In genomic region chr6:37204014-37204751, GRCh38 we compare ENCODE assay signal across 1 cellular context.
TF ChIP-seq lines count a peak whose summit lies in the region.

No MANE protein-coding gene starts in this region.

TF ChIP-seq in K562, 482 proteins besides CTCF, POLR2A, EP300 and RAD21 (continued from another document and continues in another):
- TF ChIP-seq E2F1 (CRISPR knock-in tag; IDR thresholded peaks at IDR 0.05) (no peak), REST (CRISPR knock-in tag; IDR thresholded peaks at IDR 0.05; ENCODE audit: low read depth) (no peak), SRSF1 (IDR thresholded peaks at IDR 0.05; ENCODE audit: low read depth, low read length) (no peak), MTF1 (CRISPR knock-in tag; IDR thresholded peaks at IDR 0.05; ENCODE audit: borderline replicate concordance) (no peak), JUN (IDR thresholded peaks at IDR 0.05; ENCODE audit: borderline replicate concordance, low read depth, low read length) (peak; percentile 58; the same call in 1 of the 2 replicates), JUN (CRISPR knock-in tag; IDR thresholded peaks at IDR 0.05; ENCODE audit: borderline replicate concordance) (no peak), FOXM1 (IDR thresholded peaks at IDR 0.05; ENCODE audit: low read depth) (no peak), FOXM1 (CRISPR knock-in tag; IDR thresholded peaks at IDR 0.05; ENCODE audit: low read depth) (no peak), RNF219 (CRISPR knock-in tag; IDR thresholded peaks at IDR 0.05) (no peak), ZNF23 (CRISPR knock-in tag; IDR thresholded peaks at IDR 0.05) (0 out of 2 replicates have a peak, but pooled peaks have one; percentile 50), ZNF274 (IDR thresholded peaks at IDR 0.05; ENCODE audit: borderline replicate concordance, low read depth, low read length) (no peak), E2F8 (IDR thresholded peaks at IDR 0.05; ENCODE audit: low read depth, partially characterized antibody) (peak; percentile 41), BRD9 (IDR thresholded peaks at IDR 0.05; ENCODE audit: low read depth, partially characterized antibody) (peak; percentile 87), THRAP3 (IDR thresholded peaks at IDR 0.05; ENCODE audit: borderline replicate concordance) (peak; percentile 99), ZKSCAN8 (CRISPR knock-in tag; IDR thresholded peaks at IDR 0.05) (no peak), MIER1 (IDR thresholded peaks at IDR 0.05; ENCODE audit: low read depth) (peak; percentile 85), TFAM (CRISPR knock-in tag; conservative IDR thresholded peaks at IDR 0.05) (no peak), ARID3A (IDR thresholded peaks at IDR 0.05; ENCODE audit: borderline replicate concordance, low read depth, low read length) (0 out of 2 replicates have a peak, but pooled peaks have one; percentile 20), DLX4 (CRISPR knock-in tag; IDR thresholded peaks at IDR 0.05) (no peak), TEAD2 (tag; IDR thresholded peaks at IDR 0.05) (no peak), MTA2 (IDR thresholded peaks at IDR 0.05; ENCODE audit: low read depth) (no peak), ZNF696 (CRISPR knock-in tag; conservative IDR thresholded peaks at IDR 0.05) (no peak), ZBTB9 (CRISPR knock-in tag; IDR thresholded peaks at IDR 0.05) (no peak), TFE3 (CRISPR knock-in tag; IDR thresholded peaks at IDR 0.05) (no peak), ZBTB49 (CRISPR knock-in tag; IDR thresholded peaks at IDR 0.05; ENCODE audit: borderline replicate concordance) (no peak), ZNF277 (CRISPR knock-in tag; IDR thresholded peaks at IDR 0.05; ENCODE audit: borderline replicate concordance) (no peak), ZNF785 (CRISPR knock-in tag; IDR thresholded peaks at IDR 0.05) (no peak), ETS2 (tag; IDR thresholded peaks at IDR 0.05; ENCODE audit: borderline replicate concordance, poor library complexity, severe bottlenecking) (no peak), CEBPG (CRISPR knock-in tag; IDR thresholded peaks at IDR 0.05) (no peak), CEBPG (tag; conservative IDR thresholded peaks at IDR 0.05 in 1 of 2, IDR thresholded peaks at IDR 0.05 in 1 of 2) (no peak), TOE1 (IDR thresholded peaks at IDR 0.05; ENCODE audit: borderline replicate concordance) (peak; percentile 75), TOE1 (CRISPR knock-in tag; IDR thresholded peaks at IDR 0.05; ENCODE audit: borderline replicate concordance, low read depth) (peak; percentile 82; the same call in 1 of the 2 replicates), PYGO2 (tag; IDR thresholded peaks at IDR 0.05) (no peak), NR3C1 (CRISPR knock-in tag; IDR thresholded peaks at IDR 0.05) (no peak), MTA1 (IDR thresholded peaks at IDR 0.05; ENCODE audit: borderline replicate concordance) (peak; percentile 85), HEY1 (CRISPR knock-in tag; IDR thresholded peaks at IDR 0.05; ENCODE audit: borderline replicate concordance) (no peak), ZNF41 (CRISPR knock-in tag; conservative IDR thresholded peaks at IDR 0.05) (no peak), ZNF263 (CRISPR knock-in tag; IDR thresholded peaks at IDR 0.05; ENCODE audit: borderline replicate concordance) (no peak), HINFP (tag; conservative IDR thresholded peaks at IDR 0.05; ENCODE audit: low read depth) (peak; percentile 47; the same call in 1 of the 2 replicates), PPARD (CRISPR knock-in tag; IDR thresholded peaks at IDR 0.05) (no peak), ZNF174 (CRISPR knock-in tag; IDR thresholded peaks at IDR 0.05) (no peak), ZNF239 (CRISPR knock-in tag; IDR thresholded peaks at IDR 0.05) (no peak; the same call in 1 of the 2 replicates)
